ENCODE assay signal across 8 cellular contexts in genomic region chr12:57750561-57751431, GRCh38. TPM values are rescaled to one million over a fixed set of nuclear protein-coding genes. Genes with fewer than 3 reads are reported as not detected.
DNase-seq lines count a peak whose midpoint lies in the region; ATAC-seq and TF ChIP-seq lines count a peak whose summit lies in the region.

No MANE protein-coding gene starts in this region.

- H3K9me3 ChIP-seq in adipocyte (ENCODE audit: control insufficient read depth, low read length) (no peaks in the 10 kb centered on the region), testis (no peaks in the 10 kb centered on the region)

- DNase-seq in activated T-cell treated with anti-CD3 and anti-CD28 coated beads, Interleukin-2, amount 50 U/mL, for 24 hours: no peak
- no peak for DNase-seq in activated T-cell treated with anti-CD3 and anti-CD28 coated beads, Interleukin-2, amount 50 U/mL, for 48 hours
- DNase-seq in adipocyte (ENCODE audit: low read depth) (no peak), kidney epithelial cell (ENCODE audit: low read depth) (no peak), testis (no peak), head of caudate nucleus (no peak), Ammon's horn (ENCODE audit: low spot score) (no peak)

- peak overlapping the region; percentile 97 for H3K27ac Mint-ChIP-seq in activated T-cell treated with anti-CD3 and anti-CD28 coated beads, Interleukin-2, amount 50 U/mL, for 24 hours

- no peak for ATAC-seq in GM19455 (IDR thresholded peaks at IDR 0.05; ENCODE audit: unreplicated experiment)

- H3K4me3 ChIP-seq in adipocyte (ENCODE audit: low read length): peak overlapping the region; percentile 93
- peak overlapping the region; percentile 72 for H3K4me3 ChIP-seq in kidney epithelial cell (ENCODE audit: low read depth, low read length)
- peak overlapping the region in 1 of 2 donors; percentile 80 for H3K4me3 ChIP-seq in testis

- WGBS in testis, 2 donors: 88% methylated on average over 15 of the region's 15 CpGs

- H3K36me3 ChIP-seq in adipocyte (ENCODE audit: control insufficient read depth, insufficient read depth, low read length, severe bottlenecking) (peaks cover 45% of the 10 kb centered on the region), kidney epithelial cell (ENCODE audit: control insufficient read depth, insufficient read depth, low read length) (peaks cover 2% of the 10 kb centered on the region), testis (ENCODE audit: low read depth, missing control alignments) (peaks cover 6% of the 10 kb centered on the region)

- no peaks in the 10 kb centered on the region for H3K9me3 Mint-ChIP-seq in activated T-cell treated with anti-CD3 and anti-CD28 coated beads, Interleukin-2, amount 50 U/mL, for 24 hours

- TF ChIP-seq CTCF in kidney epithelial cell (IDR thresholded peaks at IDR 0.05; ENCODE audit: insufficient read depth, low read length, poor library complexity, severe bottlenecking) (no peak), testis (IDR thresholded peaks at IDR 0.05) (no peak)

- peaks cover 61% of the 10 kb centered on the region for H3K36me3 Mint-ChIP-seq in activated T-cell treated with anti-CD3 and anti-CD28 coated beads, Interleukin-2, amount 50 U/mL, for 24 hours (ENCODE audit: low read depth)

- H3K27me3 Mint-ChIP-seq in activated T-cell treated with anti-CD3 and anti-CD28 coated beads, Interleukin-2, amount 50 U/mL, for 24 hours: no peaks in the 10 kb centered on the region

- peak overlapping the region; percentile 95 for H3K4me3 Mint-ChIP-seq in activated T-cell treated with anti-CD3 and anti-CD28 coated beads, Interleukin-2, amount 50 U/mL, for 24 hours

- H3K4me1 ChIP-seq in adipocyte (ENCODE audit: control insufficient read depth, insufficient read depth, low read length): peaks cover 25% of the 10 kb centered on the region
- peaks cover 20% of the 10 kb centered on the region for H3K4me1 ChIP-seq in testis

- intact Hi-C loops in testis (cut with DNase I; ENCODE audit: low total_unique reads): no loop called here
- intact Hi-C loops in head of caudate nucleus (cut with DNase I): no loop called here

- peaks cover 57% of the 10 kb centered on the region for H3K4me1 Mint-ChIP-seq in activated T-cell treated with anti-CD3 and anti-CD28 coated beads, Interleukin-2, amount 50 U/mL, for 24 hours (ENCODE audit: low read depth)

- H3K27ac ChIP-seq in testis: peak overlapping the region; percentile 81 to 87

- peaks cover 4% of the 10 kb centered on the region for H3K27me3 ChIP-seq in adipocyte (replicated peaks; ENCODE audit: control insufficient read depth, insufficient read depth, low read length)
- no peaks in the 10 kb centered on the region for H3K27me3 ChIP-seq in kidney epithelial cell (ENCODE audit: control insufficient read depth, insufficient read depth, low read length)
- no peaks in the 10 kb centered on the region for H3K27me3 ChIP-seq in testis

- no peak for TF ChIP-seq POLR2A in testis (IDR thresholded peaks at IDR 0.05)

- peak overlapping the region; percentile 92 for H3K9ac ChIP-seq in adipocyte (ENCODE audit: low read length)

RNA-seq across cellular contexts. Expression of gene CDK4, which starts 1.3 kb away (rescaled TPM):
- total RNA-seq in kidney epithelial cell: 257 and 298 TPM in 2 replicates
- total RNA-seq in testis: 10 to 100 TPM; 47.0 to 73.5 TPM
- polyA plus RNA-seq in testis (ENCODE audit: insufficient read depth, low read depth, low replicate concordance): 64.4 TPM

RNA-seq across cellular contexts. Expression of gene MARCHF9, which starts 4.1 kb away (rescaled TPM):
- total RNA-seq in kidney epithelial cell (15.1 and 16.7 TPM in 2 replicates), testis (10 to 100 TPM in 1 of 2 donors, 1 to 10 TPM in 1; 9.2 to 15.1 TPM)
- polyA plus RNA-seq in testis (ENCODE audit: insufficient read depth, low read depth, low replicate concordance): 8.4 TPM

RNA-seq across cellular contexts. Expression of gene TSPAN31, which starts 6.0 kb away (rescaled TPM):
- total RNA-seq in kidney epithelial cell (39.6 and 77.1 TPM in 2 replicates), testis (10 to 100 TPM; 25.4 to 33.0 TPM)
- polyA plus RNA-seq in testis (ENCODE audit: insufficient read depth, low read depth, low replicate concordance): 30.8 TPM

RNA-seq across cellular contexts. Expression of gene AGAP2, which starts 12.3 kb away (rescaled TPM):
- total RNA-seq in kidney epithelial cell (under 0.01 TPM in 1 of 2 replicates, not detected in the other), testis (1 to 10 TPM; 2.7 to 3.2 TPM)
- polyA plus RNA-seq in testis (ENCODE audit: insufficient read depth, low read depth, low replicate concordance): 1.9 TPM

RNA-seq across cellular contexts. Expression of gene CYP27B1, which starts 16.1 kb away (rescaled TPM):
- total RNA-seq in kidney epithelial cell (4.3 and 5.2 TPM in 2 replicates), testis (10 to 100 TPM in 1 of 2 donors, 1 to 10 TPM in 1; 3.9 to 30.2 TPM)
- polyA plus RNA-seq in testis (ENCODE audit: insufficient read depth, low read depth, low replicate concordance): 2.2 TPM
